Comparison of ENCODE assay signal across 18 cellular contexts in genomic region chr2:9419558-9419957, GRCh38.
"Had no signal": no experiment of that assay in that cellular context is flagged by ENCODE, and none has a peak within 500 bp of the region (broad histone marks: within the 10 kb centered on the region; RNA-seq: fewer than 3 reads in every experiment).

No MANE protein-coding gene starts in this region.

- H3K27ac ChIP-seq: breast epithelium, prostate gland, suprapubic skin had no signal

- H3K9me3 Mint-ChIP-seq: activated B cell treated with CpG ODN at 0.5 μM for 24 hours; natural killer cell; T-helper 1 cell treated with Interleukin-12 subunit alpha and Interleukin-12 subunit beta and Interleukin-4 antibody, amounts not matched to agents 30 μg/mL and 1 μg/mL, for 36 hours had no signal

- H3K4me2 ChIP-seq: smooth muscle cell had no signal

- H3K27me3 Mint-ChIP-seq: activated B cell treated with CpG ODN at 0.5 μM for 24 hours had no signal

- H3K27ac Mint-ChIP-seq: activated B cell treated with CpG ODN at 0.5 μM for 24 hours had no signal

- ATAC-seq: natural killer cell; right cardiac atrium; stimulated activated naive CD8-positive, alpha-beta T cell treated with anti-CD3 and anti-CD28 coated beads, Interleukin-15, Interleukin-2, amounts not matched to agents 100 U/mL and 50 U/mL, for 24 hours had no signal

- H3K4me3 ChIP-seq: breast epithelium, prostate gland, smooth muscle cell, suprapubic skin had no signal

- DNase-seq: activated B cell treated with CpG ODN at 0.5 μM for 24 hours; activated CD4-positive, alpha-beta T cell treated with anti-CD3 and anti-CD28 coated beads, Interleukin-2, amount 50 U/mL, for 1 hour; activated naive CD4-positive, alpha-beta T cell; anterior cingulate cortex; cerebellar nuclear complex; effector CD8-positive, alpha-beta T cell; foreskin fibroblast; mesenchymal stem cell; natural killer cell; right cardiac atrium; stimulated activated CD4-positive, alpha-beta T cell treated with anti-CD3 and anti-CD28 coated beads, Interleukin-4, amount 100 ng/mL, for 4 hours; stimulated activated CD8-positive, alpha-beta memory T cell treated with anti-CD3 and anti-CD28 coated beads, Interleukin-4, amount 100 ng/mL, for 48 hours; stimulated activated naive CD8-positive, alpha-beta T cell treated with anti-CD3 and anti-CD28 coated beads, Interleukin-15, Interleukin-2, amounts not matched to agents 100 U/mL and 50 U/mL, for 24 hours had no signal

- H3K27me3 ChIP-seq: breast epithelium, suprapubic skin had no signal

- H3K36me3 ChIP-seq: breast epithelium, prostate gland had no signal

- H3K9me3 ChIP-seq: breast epithelium, prostate gland, suprapubic skin had no signal

- H3K36me3 Mint-ChIP-seq: natural killer cell had no signal
